In genomic region chr7:156466262-156466661, GRCh38 we compare ENCODE assay signal across 32 cellular contexts.
"Had no signal": no experiment of that assay in that cellular context is flagged by ENCODE, and none has a peak within 500 bp of the region (broad histone marks: within the 10 kb centered on the region; RNA-seq: fewer than 3 reads in every experiment).

No MANE protein-coding gene starts in this region.

- H3K9me3 Mint-ChIP-seq: activated CD4-positive, alpha-beta memory T cell treated with anti-CD3 and anti-CD28 coated beads, Interleukin-2, amount 10 ng/mL, durations not matched to agents 7 days and 5 days; activated CD4-positive, alpha-beta T cell treated with anti-CD3 and anti-CD28 coated beads, Interleukin-2, amount 10 ng/mL, durations not matched to agents 7 days and 5 days; activated naive CD4-positive, alpha-beta T cell treated with anti-CD3 and anti-CD28 coated beads, Interleukin-2, amount 10 ng/mL, durations not matched to agents 7 days and 5 days; activated naive CD8-positive, alpha-beta T cell treated with anti-CD3 and anti-CD28 coated beads, Interleukin-2, amount 10 ng/mL, durations not matched to agents 7 days and 5 days; activated T-cell treated with anti-CD3 and anti-CD28 coated beads, Interleukin-2, amount 50 U/mL, for 24 hours; T-helper 1 cell treated with Interleukin-12 subunit alpha and Interleukin-12 subunit beta and Interleukin-4 antibody, amounts not matched to agents 30 μg/mL and 1 μg/mL, for 36 hours had no signal

- H3K4me3 Mint-ChIP-seq: activated CD4-positive, alpha-beta memory T cell treated with anti-CD3 and anti-CD28 coated beads, Interleukin-2, amount 10 ng/mL, durations not matched to agents 7 days and 5 days; activated CD4-positive, alpha-beta T cell treated with anti-CD3 and anti-CD28 coated beads, Interleukin-2, amount 10 ng/mL, durations not matched to agents 7 days and 5 days; activated naive CD4-positive, alpha-beta T cell treated with anti-CD3 and anti-CD28 coated beads, Interleukin-2, amount 10 ng/mL, durations not matched to agents 7 days and 5 days; activated naive CD8-positive, alpha-beta T cell treated with anti-CD3 and anti-CD28 coated beads, Interleukin-2, amount 10 ng/mL, durations not matched to agents 7 days and 5 days; activated T-cell treated with anti-CD3 and anti-CD28 coated beads, Interleukin-2, amount 50 U/mL, for 24 hours; brain; naive thymus-derived CD8-positive, alpha-beta T cell; neural progenitor cell; T-helper 1 cell treated with Interleukin-12 subunit alpha and Interleukin-12 subunit beta and Interleukin-4 antibody, amounts not matched to agents 30 μg/mL and 1 μg/mL, for 36 hours; WTC11 had no signal

- H3K36me3 Mint-ChIP-seq: activated naive CD4-positive, alpha-beta T cell treated with anti-CD3 and anti-CD28 coated beads, Interleukin-2, amount 10 ng/mL, durations not matched to agents 7 days and 5 days; activated naive CD8-positive, alpha-beta T cell treated with anti-CD3 and anti-CD28 coated beads, Interleukin-2, amount 10 ng/mL, durations not matched to agents 7 days and 5 days; brain; naive thymus-derived CD8-positive, alpha-beta T cell; neural progenitor cell; WTC11 had no signal

- H3K4me3 ChIP-seq: ascending aorta, cardiac muscle cell, coronary artery, dorsolateral prefrontal cortex, gastroesophageal sphincter, lower lobe of right lung, neural progenitor cell, spleen, transverse colon, vagina had no signal

- H3K4me1 Mint-ChIP-seq: activated CD4-positive, alpha-beta memory T cell treated with anti-CD3 and anti-CD28 coated beads, Interleukin-2, amount 10 ng/mL, durations not matched to agents 7 days and 5 days; activated CD4-positive, alpha-beta T cell treated with anti-CD3 and anti-CD28 coated beads, Interleukin-2, amount 10 ng/mL, durations not matched to agents 7 days and 5 days; activated naive CD4-positive, alpha-beta T cell treated with anti-CD3 and anti-CD28 coated beads, Interleukin-2, amount 10 ng/mL, durations not matched to agents 7 days and 5 days; activated naive CD8-positive, alpha-beta T cell treated with anti-CD3 and anti-CD28 coated beads, Interleukin-2, amount 10 ng/mL, durations not matched to agents 7 days and 5 days; brain had no signal

- DNase-seq: activated CD4-positive, alpha-beta memory T cell treated with anti-CD3 and anti-CD28 coated beads, Interleukin-2, amount 10 ng/mL, durations not matched to agents 7 days and 5 days; activated CD4-positive, alpha-beta T cell treated with anti-CD3 and anti-CD28 coated beads for 1 hour; activated CD4-positive, alpha-beta T cell treated with anti-CD3 and anti-CD28 coated beads, Interleukin-2, amount 10 ng/mL, durations not matched to agents 7 days and 5 days; activated CD8-positive, alpha-beta memory T cell treated with anti-CD3 and anti-CD28 coated beads, Interleukin-2, amount 50 U/mL, for 48 hours; activated gamma-delta T cell; activated naive CD4-positive, alpha-beta T cell treated with anti-CD3 and anti-CD28 coated beads, Interleukin-2, amount 10 ng/mL, durations not matched to agents 7 days and 5 days; activated naive CD8-positive, alpha-beta T cell treated with anti-CD3 and anti-CD28 coated beads, Interleukin-2, amount 10 ng/mL, durations not matched to agents 7 days and 5 days; activated T-cell treated with anti-CD3 and anti-CD28 coated beads, Interleukin-2, amount 50 U/mL, for 24 hours; cerebellar nuclear complex; dorsolateral prefrontal cortex; effector memory CD4-positive, alpha-beta T cell; erythroblast; hippocampal formation; kidney; left colon; lower lobe of right lung; mesenchymal stem cell; naive thymus-derived CD8-positive, alpha-beta T cell; right cardiac atrium; spleen; stimulated activated naive CD4-positive, alpha-beta T cell treated with Interleukin-2 at 50 U/mL for 16 hours; T-helper 9 cell; transverse colon had no signal

- H3K27ac Mint-ChIP-seq: activated CD4-positive, alpha-beta memory T cell treated with anti-CD3 and anti-CD28 coated beads, Interleukin-2, amount 10 ng/mL, durations not matched to agents 7 days and 5 days; activated CD4-positive, alpha-beta T cell treated with anti-CD3 and anti-CD28 coated beads, Interleukin-2, amount 10 ng/mL, durations not matched to agents 7 days and 5 days; activated naive CD4-positive, alpha-beta T cell treated with anti-CD3 and anti-CD28 coated beads, Interleukin-2, amount 10 ng/mL, durations not matched to agents 7 days and 5 days; activated naive CD8-positive, alpha-beta T cell treated with anti-CD3 and anti-CD28 coated beads, Interleukin-2, amount 10 ng/mL, durations not matched to agents 7 days and 5 days; activated T-cell treated with anti-CD3 and anti-CD28 coated beads, Interleukin-2, amount 50 U/mL, for 24 hours; brain; naive thymus-derived CD8-positive, alpha-beta T cell; neural progenitor cell; T-helper 1 cell treated with Interleukin-12 subunit alpha and Interleukin-12 subunit beta and Interleukin-4 antibody, amounts not matched to agents 30 μg/mL and 1 μg/mL, for 36 hours; WTC11 had no signal
